Comparison of ENCODE assay signal across 1 cellular context in genomic region chr11:102518296-102519094, GRCh38.
TF ChIP-seq lines count a peak whose summit lies in the region.

No MANE protein-coding gene starts in this region.

TF ChIP-seq in H1, 55 proteins besides CTCF, POLR2A, EP300 and RAD21 (continued from another document):
- TF ChIP-seq, protein P1, sequence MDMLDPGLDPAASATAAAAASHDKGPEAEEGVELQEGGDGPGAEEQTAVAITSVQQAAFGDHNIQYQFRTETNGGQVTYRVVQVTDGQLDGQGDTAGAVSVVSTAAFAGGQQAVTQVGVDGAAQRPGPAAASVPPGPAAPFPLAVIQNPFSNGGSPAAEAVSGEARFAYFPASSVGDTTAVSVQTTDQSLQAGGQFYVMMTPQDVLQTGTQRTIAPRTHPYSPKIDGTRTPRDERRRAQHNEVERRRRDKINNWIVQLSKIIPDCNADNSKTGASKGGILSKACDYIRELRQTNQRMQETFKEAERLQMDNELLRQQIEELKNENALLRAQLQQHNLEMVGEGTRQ (IDR thresholded peaks at IDR 0.05; ENCODE audit: low read length): no peak
- TF ChIP-seq ATF2 (IDR thresholded peaks at IDR 0.05; ENCODE audit: low read length): no peak
